Comparison of ENCODE assay signal across 6 cellular contexts in genomic region chr17:41055130-41055529, GRCh38. TPM values are rescaled to one million over a fixed set of nuclear protein-coding genes. Genes with fewer than 3 reads are reported as not detected.
"Had no signal": no experiment of that assay in that cellular context is flagged by ENCODE, and none has a peak within 500 bp of the region (broad histone marks: within the 10 kb centered on the region; RNA-seq: fewer than 3 reads in every experiment).

KRTAP2-2 (minus strand) TSS chr17:41055230; CDS start chr17:41055211, 19 bp downstream.

RNA-seq across cellular contexts. Expression of gene KRTAP2-2, which starts in this region (rescaled TPM):
- total RNA-seq: GM23248, GM23338, H1, H4, H7, H9 had no signal
- polyA plus RNA-seq: GM23338, H1 had no signal
